ENCODE assay signal across 8 cellular contexts in the genomic region with DNA sequence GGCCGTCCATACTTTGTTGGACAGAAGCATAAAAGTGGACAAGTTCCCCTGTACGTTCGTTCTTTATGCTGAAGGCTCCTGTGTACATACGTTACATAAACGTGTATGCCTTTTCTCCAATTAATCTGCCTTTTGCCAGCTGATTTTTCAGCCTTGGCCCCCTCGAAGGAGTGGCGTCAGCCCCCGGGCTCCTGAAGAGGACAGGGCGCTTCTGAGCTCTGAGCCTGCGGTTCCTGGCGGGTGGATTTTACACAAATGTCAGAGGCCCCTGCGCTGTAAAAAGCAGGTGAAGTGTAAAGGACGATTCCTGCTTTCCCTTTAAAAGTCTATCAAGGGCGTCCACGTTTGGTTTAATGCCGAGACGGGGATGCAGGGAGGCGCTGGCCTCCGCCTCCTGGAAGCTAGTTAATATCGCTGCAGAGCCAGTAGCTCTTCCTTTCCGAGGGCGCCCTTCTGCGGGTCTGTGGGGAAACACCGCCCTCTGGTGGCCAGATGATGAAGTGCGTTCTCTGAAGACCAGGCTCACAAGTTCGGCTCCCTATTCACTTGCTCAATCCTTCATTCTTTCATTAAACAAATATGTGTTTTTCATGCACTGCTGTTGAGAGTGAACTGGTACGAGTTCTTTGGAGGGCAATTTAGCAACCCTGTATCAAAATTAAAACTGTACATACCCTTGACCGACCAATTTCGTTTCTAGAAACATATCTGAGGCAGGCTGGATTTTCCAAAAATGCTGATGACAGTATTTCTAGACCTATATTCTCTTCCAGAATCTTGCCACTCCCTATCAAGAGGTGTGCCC.
DNase-seq lines count a peak whose midpoint lies in the region; ATAC-seq and TF ChIP-seq lines count a peak whose summit lies in the region.

No MANE protein-coding gene starts in this region.

- no peak for TF ChIP-seq POLR2A in right lobe of liver (IDR thresholded peaks at IDR 0.05)

- ATAC-seq in HG02798 (IDR thresholded peaks at IDR 0.05; ENCODE audit: poor library complexity, unreplicated experiment) (peak; percentile 76), right lobe of liver (peak; percentile 97 to 99 (median 99)), GM18520 (IDR thresholded peaks at IDR 0.05; ENCODE audit: unreplicated experiment) (no peak)

- no peaks in the 10 kb centered on the region for H3K36me3 ChIP-seq in right lobe of liver

- no peak overlapping the region for H3K4me3 ChIP-seq in right lobe of liver

- H3K9me3 Mint-ChIP-seq in activated CD4-positive, alpha-beta T cell treated with anti-CD3 and anti-CD28 coated beads, Interleukin-2, amount 10 ng/mL, durations not matched to agents 24 days and 14 days: no peaks in the 10 kb centered on the region

- peaks cover 0 to 5% (median 0%) of the 10 kb centered on the region in 4 donors for H3K4me1 ChIP-seq in right lobe of liver

- H3K27me3 ChIP-seq in right lobe of liver: no peaks in the 10 kb centered on the region

- 18% methylated on average over 26 of the region's 29 CpGs for WGBS in right lobe of liver (ENCODE audit: insufficient coverage, low coverage, low lambda C conversion rate, missing lambda C conversion rate)

- peaks cover 2% of the 10 kb centered on the region for H3K27me3 Mint-ChIP-seq in activated CD4-positive, alpha-beta T cell treated with anti-CD3 and anti-CD28 coated beads, Interleukin-2, amount 10 ng/mL, durations not matched to agents 24 days and 14 days

- DNase-seq in DMS53 treated with DMSO at 0.1 percent for 48 hours (lab: John Stamatoyannopoulos, UW; ENCODE audit: unreplicated experiment) (peak; percentile 88), NCI-H526 (lab: John Stamatoyannopoulos, UW) (peak; percentile 85 to 94), dermis blood vessel endothelial cell (peak; percentile 91), right lobe of liver (peak; percentile 74 to 87 (median 83))
- DNase-seq in activated CD4-positive, alpha-beta T cell treated with anti-CD3 and anti-CD28 coated beads, Interleukin-2, amount 10 ng/mL, durations not matched to agents 24 days and 14 days: peak; percentile 94
- peak; percentile 65 to 75 (median 70) for DNase-seq in stimulated activated CD4-positive, alpha-beta T cell treated with anti-CD3 and anti-CD28 coated beads, TNF-alpha, amount 100 ng/mL, for 24 hours (ENCODE audit: low read depth in 3 of 3)

- peak; percentile 97 to 99 (median 98) for TF ChIP-seq CTCF in right lobe of liver (IDR thresholded peaks at IDR 0.05)

- intact Hi-C loops in activated CD4-positive, alpha-beta T cell treated with anti-CD3 and anti-CD28 coated beads, Interleukin-2, amount 10 ng/mL, durations not matched to agents 24 days and 14 days (cut with micrococcal nuclease): loop anchor here (1.0 kb wide), 2 partner anchors 216 to 514 kb away; no protein-coding TSS in a partner anchor
- intact Hi-C loops in right lobe of liver (cut with DNase I): loop anchor here (5.0 to 10.0 kb wide), 2 partner anchors 206 to 524 kb away; no protein-coding TSS in a partner anchor

- H3K36me3 Mint-ChIP-seq in activated CD4-positive, alpha-beta T cell treated with anti-CD3 and anti-CD28 coated beads, Interleukin-2, amount 10 ng/mL, durations not matched to agents 24 days and 14 days (ENCODE audit: low read depth): no peaks in the 10 kb centered on the region

- no peaks in the 10 kb centered on the region for H3K9me3 ChIP-seq in right lobe of liver

- no peaks in the 10 kb centered on the region for H3K4me1 Mint-ChIP-seq in activated CD4-positive, alpha-beta T cell treated with anti-CD3 and anti-CD28 coated beads, Interleukin-2, amount 10 ng/mL, durations not matched to agents 24 days and 14 days

- no peak overlapping the region for H3K4me3 Mint-ChIP-seq in activated CD4-positive, alpha-beta T cell treated with anti-CD3 and anti-CD28 coated beads, Interleukin-2, amount 10 ng/mL, durations not matched to agents 24 days and 14 days

- H3K27ac ChIP-seq in right lobe of liver: no peak overlapping the region

- H3K27ac Mint-ChIP-seq in activated CD4-positive, alpha-beta T cell treated with anti-CD3 and anti-CD28 coated beads, Interleukin-2, amount 10 ng/mL, durations not matched to agents 24 days and 14 days: no peak overlapping the region
